14 cellular contexts compared by ENCODE assay signal in genomic region chr7:149003560-149004305, GRCh38.
"Had no signal": no experiment of that assay in that cellular context is flagged by ENCODE, and none has a peak within 500 bp of the region (broad histone marks: within the 10 kb centered on the region; RNA-seq: fewer than 3 reads in every experiment).

No MANE protein-coding gene starts in this region.

- H3K27me3 ChIP-seq: stomach, testis, upper lobe of left lung had no signal

- H3K9me3 Mint-ChIP-seq: dendritic cell treated with granulocyte-macrophage colony-stimulating factor and Interleukin-4, amounts not matched to agents 40 ng/mL and 50 ng/mL, for 4 days; immature natural killer cell had no signal

- H3K27me3 Mint-ChIP-seq: dendritic cell treated with granulocyte-macrophage colony-stimulating factor and Interleukin-4, amounts not matched to agents 40 ng/mL and 50 ng/mL, for 4 days had no signal

- H3K27ac Mint-ChIP-seq: dendritic cell treated with granulocyte-macrophage colony-stimulating factor and Interleukin-4, amounts not matched to agents 40 ng/mL and 50 ng/mL, for 4 days had no signal

- H3K4me1 ChIP-seq: testis had no signal

- DNase-seq: activated CD4-positive, alpha-beta T cell treated with anti-CD3 and anti-CD28 coated beads, Interleukin-2, amount 50 U/mL, for 48 hours; activated CD4-positive, CD25-positive, alpha-beta regulatory T cell treated with anti-CD3 and anti-CD28 coated beads, Interleukin-2, amount 50 U/mL, for 72 hours; activated gamma-delta T cell treated with Interleukin-2 at 50 U/mL for 16 hours; activated T-cell treated with anti-CD3 and anti-CD28 coated beads, Interleukin-2, amount 50 U/mL, for 48 hours; effector memory CD4-positive, alpha-beta T cell; foreskin melanocyte; head of caudate nucleus; immature natural killer cell; stomach; testis; upper lobe of left lung had no signal

- H3K4me3 ChIP-seq: stomach, testis, upper lobe of left lung had no signal

- ATAC-seq: sciatic nerve had no signal

- H3K4me3 Mint-ChIP-seq: dendritic cell treated with granulocyte-macrophage colony-stimulating factor and Interleukin-4, amounts not matched to agents 40 ng/mL and 50 ng/mL, for 4 days; immature natural killer cell had no signal

- H3K27ac ChIP-seq: epithelial cell of prostate, stomach, testis, upper lobe of left lung had no signal

- H3K9me3 ChIP-seq: stomach, testis, upper lobe of left lung had no signal
